In the genomic region with DNA sequence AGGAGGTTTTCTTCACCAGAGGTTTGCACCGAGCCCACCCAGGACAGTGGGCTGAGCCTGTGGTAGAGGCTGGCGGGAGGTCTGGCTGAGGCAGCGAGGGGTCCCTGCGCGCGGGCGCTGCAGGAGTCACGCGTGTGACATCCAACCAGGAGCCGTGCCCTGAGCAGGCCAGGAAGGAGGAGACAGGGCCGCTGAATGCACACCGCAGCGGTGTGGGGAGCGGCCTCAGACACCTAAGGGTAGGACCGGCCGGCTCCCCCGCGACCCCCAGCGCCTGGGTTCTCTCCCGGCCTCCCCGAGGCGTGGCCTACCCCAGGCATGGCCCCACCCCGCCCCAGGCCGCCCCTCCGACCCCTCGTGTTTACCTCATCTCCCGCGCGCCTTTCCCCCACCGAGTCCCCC, we compare ENCODE assay signal across 1 cellular context.
TF ChIP-seq lines count a peak whose summit lies in the region.

No MANE protein-coding gene starts in this region.

TF ChIP-seq in GM23338, 12 proteins besides CTCF, POLR2A, EP300 and RAD21 (continued from another document):
- TF ChIP-seq, protein P1, sequence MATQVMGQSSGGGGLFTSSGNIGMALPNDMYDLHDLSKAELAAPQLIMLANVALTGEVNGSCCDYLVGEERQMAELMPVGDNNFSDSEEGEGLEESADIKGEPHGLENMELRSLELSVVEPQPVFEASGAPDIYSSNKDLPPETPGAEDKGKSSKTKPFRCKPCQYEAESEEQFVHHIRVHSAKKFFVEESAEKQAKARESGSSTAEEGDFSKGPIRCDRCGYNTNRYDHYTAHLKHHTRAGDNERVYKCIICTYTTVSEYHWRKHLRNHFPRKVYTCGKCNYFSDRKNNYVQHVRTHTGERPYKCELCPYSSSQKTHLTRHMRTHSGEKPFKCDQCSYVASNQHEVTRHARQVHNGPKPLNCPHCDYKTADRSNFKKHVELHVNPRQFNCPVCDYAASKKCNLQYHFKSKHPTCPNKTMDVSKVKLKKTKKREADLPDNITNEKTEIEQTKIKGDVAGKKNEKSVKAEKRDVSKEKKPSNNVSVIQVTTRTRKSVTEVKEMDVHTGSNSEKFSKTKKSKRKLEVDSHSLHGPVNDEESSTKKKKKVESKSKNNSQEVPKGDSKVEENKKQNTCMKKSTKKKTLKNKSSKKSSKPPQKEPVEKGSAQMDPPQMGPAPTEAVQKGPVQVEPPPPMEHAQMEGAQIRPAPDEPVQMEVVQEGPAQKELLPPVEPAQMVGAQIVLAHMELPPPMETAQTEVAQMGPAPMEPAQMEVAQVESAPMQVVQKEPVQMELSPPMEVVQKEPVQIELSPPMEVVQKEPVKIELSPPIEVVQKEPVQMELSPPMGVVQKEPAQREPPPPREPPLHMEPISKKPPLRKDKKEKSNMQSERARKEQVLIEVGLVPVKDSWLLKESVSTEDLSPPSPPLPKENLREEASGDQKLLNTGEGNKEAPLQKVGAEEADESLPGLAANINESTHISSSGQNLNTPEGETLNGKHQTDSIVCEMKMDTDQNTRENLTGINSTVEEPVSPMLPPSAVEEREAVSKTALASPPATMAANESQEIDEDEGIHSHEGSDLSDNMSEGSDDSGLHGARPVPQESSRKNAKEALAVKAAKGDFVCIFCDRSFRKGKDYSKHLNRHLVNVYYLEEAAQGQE (IDR thresholded peaks at IDR 0.05; ENCODE audit: unreplicated experiment), result no peak
- TF ChIP-seq JUNB (IDR thresholded peaks at IDR 0.05; ENCODE audit: unreplicated experiment) (no peak), CREB1 (CRISPR knock-in tag; IDR thresholded peaks at IDR 0.05; ENCODE audit: low read depth) (no peak), NANOG (IDR thresholded peaks at IDR 0.05; ENCODE audit: borderline replicate concordance) (no peak), ZNF331 (CRISPR knock-in tag; IDR thresholded peaks at IDR 0.05; ENCODE audit: low read depth) (no peak), ZNF114 (CRISPR knock-in tag; IDR thresholded peaks at IDR 0.05) (no peak), POLR2AphosphoS5 (IDR thresholded peaks at IDR 0.05; ENCODE audit: low read depth) (no peak)
